32 cellular contexts compared by ENCODE assay signal in the genomic region with DNA sequence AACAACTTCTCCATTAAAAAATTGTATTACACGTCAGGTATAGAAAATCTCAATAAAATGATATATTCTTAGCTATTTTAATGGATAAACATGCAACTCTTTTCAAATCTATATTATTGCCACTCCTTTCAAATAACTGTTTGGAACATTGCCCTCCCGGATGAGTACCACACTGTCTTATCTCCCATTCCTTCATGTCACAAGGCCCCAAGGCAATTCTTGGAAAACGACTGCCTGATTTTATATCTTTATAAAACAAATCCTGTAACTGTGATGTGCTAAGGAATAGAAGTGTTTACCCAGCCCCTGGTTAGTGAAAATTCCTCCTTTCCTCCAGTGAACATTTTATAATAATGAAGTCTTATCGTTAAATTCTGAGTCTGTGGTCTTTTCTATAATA.
"Had no signal": no experiment of that assay in that cellular context is flagged by ENCODE, and none has a peak within 500 bp of the region (broad histone marks: within the 10 kb centered on the region; RNA-seq: fewer than 3 reads in every experiment).

No MANE protein-coding gene starts in this region.

- H3K9me3 ChIP-seq: Peyer's patch, SJSA1, SK-N-SH had no signal

- H3K36me3 ChIP-seq: Peyer's patch had no signal

- H3K4me2 ChIP-seq: KMS-11, SK-N-SH had no signal

- H3K4me3 ChIP-seq: Peyer's patch, SJSA1 had no signal

- ATAC-seq: PC-3 had no signal

- DNase-seq: Karpas-422, MM.1S, NCI-H1048, NCI-H1092 treated with DMSO at 0.1 percent for 48 hours, NCI-H1105 treated with DMSO at 0.1 percent for 48 hours, NCI-H1417, NCI-H1436, NCI-H146, NCI-H1694, NCI-H187, NCI-H1930, NCI-H2029 treated with DMSO at 0.1 percent for 48 hours, NCI-H2081 treated with DMSO at 0.1 percent for 48 hours, NCI-H2107, NCI-H2171, NCI-H226, NCI-H446 treated with DMSO at 0.1 percent for 48 hours, NCI-H510A, NCI-H524, NCI-H526, NCI-H69, NCI-H748 treated with DMSO at 0.1 percent for 48 hours, NCI-H82, PC-3, Peyer's patch, Right ventricle myocardium superior, RPMI8226, SHP77 treated with DMSO at 0.1 percent for 48 hours, SK-N-SH, SW 1271 had no signal

- H3K27me3 ChIP-seq: Peyer's patch, SJSA1 had no signal

- H3K4me1 ChIP-seq: Peyer's patch, SJSA1 had no signal

- H3K27ac ChIP-seq: KMS-11, Peyer's patch, SJSA1 had no signal

- H3K9ac ChIP-seq: KMS-11, SK-N-SH had no signal
